In the genomic region with DNA sequence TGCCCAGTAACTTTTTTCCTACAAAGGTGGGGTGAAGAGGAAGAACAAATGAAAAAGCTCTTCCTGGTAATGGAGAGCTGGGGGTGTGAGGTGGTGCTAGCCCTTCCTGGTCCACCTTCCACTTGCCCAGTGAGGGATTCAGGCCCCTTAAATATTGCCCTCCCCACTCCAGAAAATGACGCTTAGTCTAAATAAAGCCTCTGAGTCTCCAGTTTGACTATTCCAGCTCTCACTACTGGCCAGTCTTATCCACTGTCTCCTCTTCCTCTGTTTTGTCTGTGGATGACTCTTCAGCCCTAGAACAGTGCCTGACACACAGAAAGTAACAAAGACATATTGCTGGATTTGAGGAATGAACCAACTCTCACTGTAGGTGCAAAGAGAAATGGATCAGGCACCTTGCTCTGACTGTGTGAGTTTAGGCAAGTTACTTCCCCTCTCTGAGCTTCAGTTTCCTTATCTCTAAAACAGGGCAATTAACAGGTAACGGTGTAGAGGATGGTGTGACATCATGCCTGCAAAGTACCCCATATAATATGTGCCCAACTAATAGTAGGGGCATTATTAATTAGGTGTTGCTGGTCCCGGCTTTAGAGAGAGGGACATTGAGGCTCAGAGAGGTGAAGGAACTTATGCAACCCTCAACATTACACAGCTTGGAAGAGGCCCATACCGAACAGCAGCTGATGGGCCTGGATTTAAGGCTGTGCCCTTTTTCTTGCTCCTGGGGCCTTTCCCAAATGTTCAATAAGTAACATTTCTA, we compare ENCODE assay signal across 1 cellular context.
TF ChIP-seq lines count a peak whose summit lies in the region.

No MANE protein-coding gene starts in this region.

TF ChIP-seq in HepG2, 621 proteins besides CTCF, POLR2A, EP300 and RAD21:
- TF ChIP-seq ZNF557 (CRISPR knock-in tag; IDR thresholded peaks at IDR 0.05) (no peak), ETV5 (CRISPR knock-in tag; IDR thresholded peaks at IDR 0.05; ENCODE audit: borderline replicate concordance) (no peak), ZNF720 (CRISPR knock-in tag; IDR thresholded peaks at IDR 0.05) (no peak), ZNF614 (CRISPR knock-in tag; IDR thresholded peaks at IDR 0.05; ENCODE audit: borderline replicate concordance) (no peak), STAG1 (CRISPR knock-in tag; IDR thresholded peaks at IDR 0.05) (no peak), KLF11 (CRISPR knock-in tag; IDR thresholded peaks at IDR 0.05) (no peak), ZNF777 (CRISPR knock-in tag; IDR thresholded peaks at IDR 0.05) (no peak), ZNF75D (CRISPR knock-in tag; IDR thresholded peaks at IDR 0.05; ENCODE audit: borderline replicate concordance) (no peak), ZMYM4 (CRISPR knock-in tag; IDR thresholded peaks at IDR 0.05) (no peak), MBD4 (IDR thresholded peaks at IDR 0.05; ENCODE audit: borderline replicate concordance, low read length) (no peak), SCMH1 (CRISPR knock-in tag; IDR thresholded peaks at IDR 0.05; ENCODE audit: borderline replicate concordance) (no peak)
- TF ChIP-seq, protein P1, sequence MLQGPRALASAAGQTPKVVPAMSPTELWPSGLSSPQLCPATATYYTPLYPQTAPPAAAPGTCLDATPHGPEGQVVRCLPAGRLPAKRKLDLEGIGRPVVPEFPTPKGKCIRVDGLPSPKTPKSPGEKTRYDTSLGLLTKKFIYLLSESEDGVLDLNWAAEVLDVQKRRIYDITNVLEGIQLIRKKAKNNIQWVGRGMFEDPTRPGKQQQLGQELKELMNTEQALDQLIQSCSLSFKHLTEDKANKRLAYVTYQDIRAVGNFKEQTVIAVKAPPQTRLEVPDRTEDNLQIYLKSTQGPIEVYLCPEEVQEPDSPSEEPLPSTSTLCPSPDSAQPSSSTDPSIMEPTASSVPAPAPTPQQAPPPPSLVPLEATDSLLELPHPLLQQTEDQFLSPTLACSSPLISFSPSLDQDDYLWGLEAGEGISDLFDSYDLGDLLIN (CRISPR knock-in tag; IDR thresholded peaks at IDR 0.05; ENCODE audit: borderline replicate concordance), result no peak
- TF ChIP-seq, protein P2, sequence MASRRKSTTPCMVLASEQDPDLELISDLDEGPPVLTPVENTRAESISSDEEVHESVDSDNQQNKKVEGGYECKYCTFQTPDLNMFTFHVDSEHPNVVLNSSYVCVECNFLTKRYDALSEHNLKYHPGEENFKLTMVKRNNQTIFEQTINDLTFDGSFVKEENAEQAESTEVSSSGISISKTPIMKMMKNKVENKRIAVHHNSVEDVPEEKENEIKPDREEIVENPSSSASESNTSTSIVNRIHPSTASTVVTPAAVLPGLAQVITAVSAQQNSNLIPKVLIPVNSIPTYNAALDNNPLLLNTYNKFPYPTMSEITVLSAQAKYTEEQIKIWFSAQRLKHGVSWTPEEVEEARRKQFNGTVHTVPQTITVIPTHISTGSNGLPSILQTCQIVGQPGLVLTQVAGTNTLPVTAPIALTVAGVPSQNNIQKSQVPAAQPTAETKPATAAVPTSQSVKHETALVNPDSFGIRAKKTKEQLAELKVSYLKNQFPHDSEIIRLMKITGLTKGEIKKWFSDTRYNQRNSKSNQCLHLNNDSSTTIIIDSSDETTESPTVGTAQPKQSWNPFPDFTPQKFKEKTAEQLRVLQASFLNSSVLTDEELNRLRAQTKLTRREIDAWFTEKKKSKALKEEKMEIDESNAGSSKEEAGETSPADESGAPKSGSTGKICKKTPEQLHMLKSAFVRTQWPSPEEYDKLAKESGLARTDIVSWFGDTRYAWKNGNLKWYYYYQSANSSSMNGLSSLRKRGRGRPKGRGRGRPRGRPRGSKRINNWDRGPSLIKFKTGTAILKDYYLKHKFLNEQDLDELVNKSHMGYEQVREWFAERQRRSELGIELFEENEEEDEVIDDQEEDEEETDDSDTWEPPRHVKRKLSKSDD (CRISPR knock-in tag; IDR thresholded peaks at IDR 0.05; ENCODE audit: low read depth), result no peak
- TF ChIP-seq, protein P3, sequence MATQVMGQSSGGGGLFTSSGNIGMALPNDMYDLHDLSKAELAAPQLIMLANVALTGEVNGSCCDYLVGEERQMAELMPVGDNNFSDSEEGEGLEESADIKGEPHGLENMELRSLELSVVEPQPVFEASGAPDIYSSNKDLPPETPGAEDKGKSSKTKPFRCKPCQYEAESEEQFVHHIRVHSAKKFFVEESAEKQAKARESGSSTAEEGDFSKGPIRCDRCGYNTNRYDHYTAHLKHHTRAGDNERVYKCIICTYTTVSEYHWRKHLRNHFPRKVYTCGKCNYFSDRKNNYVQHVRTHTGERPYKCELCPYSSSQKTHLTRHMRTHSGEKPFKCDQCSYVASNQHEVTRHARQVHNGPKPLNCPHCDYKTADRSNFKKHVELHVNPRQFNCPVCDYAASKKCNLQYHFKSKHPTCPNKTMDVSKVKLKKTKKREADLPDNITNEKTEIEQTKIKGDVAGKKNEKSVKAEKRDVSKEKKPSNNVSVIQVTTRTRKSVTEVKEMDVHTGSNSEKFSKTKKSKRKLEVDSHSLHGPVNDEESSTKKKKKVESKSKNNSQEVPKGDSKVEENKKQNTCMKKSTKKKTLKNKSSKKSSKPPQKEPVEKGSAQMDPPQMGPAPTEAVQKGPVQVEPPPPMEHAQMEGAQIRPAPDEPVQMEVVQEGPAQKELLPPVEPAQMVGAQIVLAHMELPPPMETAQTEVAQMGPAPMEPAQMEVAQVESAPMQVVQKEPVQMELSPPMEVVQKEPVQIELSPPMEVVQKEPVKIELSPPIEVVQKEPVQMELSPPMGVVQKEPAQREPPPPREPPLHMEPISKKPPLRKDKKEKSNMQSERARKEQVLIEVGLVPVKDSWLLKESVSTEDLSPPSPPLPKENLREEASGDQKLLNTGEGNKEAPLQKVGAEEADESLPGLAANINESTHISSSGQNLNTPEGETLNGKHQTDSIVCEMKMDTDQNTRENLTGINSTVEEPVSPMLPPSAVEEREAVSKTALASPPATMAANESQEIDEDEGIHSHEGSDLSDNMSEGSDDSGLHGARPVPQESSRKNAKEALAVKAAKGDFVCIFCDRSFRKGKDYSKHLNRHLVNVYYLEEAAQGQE (IDR thresholded peaks at IDR 0.05; ENCODE audit: borderline replicate concordance in 1 of 2, low read depth in 1 of 2, low read length in 2 of 2), result no peak
- TF ChIP-seq, protein P4, sequence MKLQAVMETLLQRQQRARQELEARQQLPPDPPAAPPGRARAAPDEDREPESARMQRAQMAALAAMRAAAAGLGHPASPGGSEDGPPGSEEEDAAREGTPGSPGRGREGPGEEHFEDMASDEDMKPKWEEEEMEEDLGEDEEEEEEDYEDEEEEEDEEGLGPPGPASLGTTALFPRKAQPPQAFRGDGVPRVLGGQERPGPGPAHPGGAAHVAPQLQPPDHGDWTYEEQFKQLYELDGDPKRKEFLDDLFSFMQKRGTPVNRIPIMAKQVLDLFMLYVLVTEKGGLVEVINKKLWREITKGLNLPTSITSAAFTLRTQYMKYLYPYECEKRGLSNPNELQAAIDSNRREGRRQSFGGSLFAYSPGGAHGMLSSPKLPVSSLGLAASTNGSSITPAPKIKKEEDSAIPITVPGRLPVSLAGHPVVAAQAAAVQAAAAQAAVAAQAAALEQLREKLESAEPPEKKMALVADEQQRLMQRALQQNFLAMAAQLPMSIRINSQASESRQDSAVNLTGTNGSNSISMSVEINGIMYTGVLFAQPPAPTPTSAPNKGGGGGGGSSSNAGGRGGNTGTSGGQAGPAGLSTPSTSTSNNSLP (IDR thresholded peaks at IDR 0.05; ENCODE audit: low read depth, low read length), result no peak
- TF ChIP-seq, protein P5, sequence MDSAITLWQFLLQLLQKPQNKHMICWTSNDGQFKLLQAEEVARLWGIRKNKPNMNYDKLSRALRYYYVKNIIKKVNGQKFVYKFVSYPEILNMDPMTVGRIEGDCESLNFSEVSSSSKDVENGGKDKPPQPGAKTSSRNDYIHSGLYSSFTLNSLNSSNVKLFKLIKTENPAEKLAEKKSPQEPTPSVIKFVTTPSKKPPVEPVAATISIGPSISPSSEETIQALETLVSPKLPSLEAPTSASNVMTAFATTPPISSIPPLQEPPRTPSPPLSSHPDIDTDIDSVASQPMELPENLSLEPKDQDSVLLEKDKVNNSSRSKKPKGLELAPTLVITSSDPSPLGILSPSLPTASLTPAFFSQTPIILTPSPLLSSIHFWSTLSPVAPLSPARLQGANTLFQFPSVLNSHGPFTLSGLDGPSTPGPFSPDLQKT (CRISPR knock-in tag; IDR thresholded peaks at IDR 0.05; ENCODE audit: borderline replicate concordance), result no peak
- TF ChIP-seq, protein P6, sequence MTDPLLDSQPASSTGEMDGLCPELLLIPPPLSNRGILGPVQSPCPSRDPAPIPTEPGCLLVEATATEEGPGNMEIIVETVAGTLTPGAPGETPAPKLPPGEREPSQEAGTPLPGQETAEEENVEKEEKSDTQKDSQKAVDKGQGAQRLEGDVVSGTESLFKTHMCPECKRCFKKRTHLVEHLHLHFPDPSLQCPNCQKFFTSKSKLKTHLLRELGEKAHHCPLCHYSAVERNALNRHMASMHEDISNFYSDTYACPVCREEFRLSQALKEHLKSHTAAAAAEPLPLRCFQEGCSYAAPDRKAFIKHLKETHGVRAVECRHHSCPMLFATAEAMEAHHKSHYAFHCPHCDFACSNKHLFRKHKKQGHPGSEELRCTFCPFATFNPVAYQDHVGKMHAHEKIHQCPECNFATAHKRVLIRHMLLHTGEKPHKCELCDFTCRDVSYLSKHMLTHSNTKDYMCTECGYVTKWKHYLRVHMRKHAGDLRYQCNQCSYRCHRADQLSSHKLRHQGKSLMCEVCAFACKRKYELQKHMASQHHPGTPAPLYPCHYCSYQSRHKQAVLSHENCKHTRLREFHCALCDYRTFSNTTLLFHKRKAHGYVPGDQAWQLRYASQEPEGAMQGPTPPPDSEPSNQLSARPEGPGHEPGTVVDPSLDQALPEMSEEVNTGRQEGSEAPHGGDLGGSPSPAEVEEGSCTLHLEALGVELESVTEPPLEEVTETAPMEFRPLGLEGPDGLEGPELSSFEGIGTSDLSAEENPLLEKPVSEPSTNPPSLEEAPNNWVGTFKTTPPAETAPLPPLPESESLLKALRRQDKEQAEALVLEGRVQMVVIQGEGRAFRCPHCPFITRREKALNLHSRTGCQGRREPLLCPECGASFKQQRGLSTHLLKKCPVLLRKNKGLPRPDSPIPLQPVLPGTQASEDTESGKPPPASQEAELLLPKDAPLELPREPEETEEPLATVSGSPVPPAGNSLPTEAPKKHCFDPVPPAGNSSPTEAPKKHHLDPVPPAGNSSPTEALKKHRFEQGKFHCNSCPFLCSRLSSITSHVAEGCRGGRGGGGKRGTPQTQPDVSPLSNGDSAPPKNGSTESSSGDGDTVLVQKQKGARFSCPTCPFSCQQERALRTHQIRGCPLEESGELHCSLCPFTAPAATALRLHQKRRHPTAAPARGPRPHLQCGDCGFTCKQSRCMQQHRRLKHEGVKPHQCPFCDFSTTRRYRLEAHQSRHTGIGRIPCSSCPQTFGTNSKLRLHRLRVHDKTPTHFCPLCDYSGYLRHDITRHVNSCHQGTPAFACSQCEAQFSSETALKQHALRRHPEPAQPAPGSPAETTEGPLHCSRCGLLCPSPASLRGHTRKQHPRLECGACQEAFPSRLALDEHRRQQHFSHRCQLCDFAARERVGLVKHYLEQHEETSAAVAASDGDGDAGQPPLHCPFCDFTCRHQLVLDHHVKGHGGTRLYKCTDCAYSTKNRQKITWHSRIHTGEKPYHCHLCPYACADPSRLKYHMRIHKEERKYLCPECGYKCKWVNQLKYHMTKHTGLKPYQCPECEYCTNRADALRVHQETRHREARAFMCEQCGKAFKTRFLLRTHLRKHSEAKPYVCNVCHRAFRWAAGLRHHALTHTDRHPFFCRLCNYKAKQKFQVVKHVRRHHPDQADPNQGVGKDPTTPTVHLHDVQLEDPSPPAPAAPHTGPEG (CRISPR knock-in tag; IDR thresholded peaks at IDR 0.05), result no peak
